In the genomic region with DNA sequence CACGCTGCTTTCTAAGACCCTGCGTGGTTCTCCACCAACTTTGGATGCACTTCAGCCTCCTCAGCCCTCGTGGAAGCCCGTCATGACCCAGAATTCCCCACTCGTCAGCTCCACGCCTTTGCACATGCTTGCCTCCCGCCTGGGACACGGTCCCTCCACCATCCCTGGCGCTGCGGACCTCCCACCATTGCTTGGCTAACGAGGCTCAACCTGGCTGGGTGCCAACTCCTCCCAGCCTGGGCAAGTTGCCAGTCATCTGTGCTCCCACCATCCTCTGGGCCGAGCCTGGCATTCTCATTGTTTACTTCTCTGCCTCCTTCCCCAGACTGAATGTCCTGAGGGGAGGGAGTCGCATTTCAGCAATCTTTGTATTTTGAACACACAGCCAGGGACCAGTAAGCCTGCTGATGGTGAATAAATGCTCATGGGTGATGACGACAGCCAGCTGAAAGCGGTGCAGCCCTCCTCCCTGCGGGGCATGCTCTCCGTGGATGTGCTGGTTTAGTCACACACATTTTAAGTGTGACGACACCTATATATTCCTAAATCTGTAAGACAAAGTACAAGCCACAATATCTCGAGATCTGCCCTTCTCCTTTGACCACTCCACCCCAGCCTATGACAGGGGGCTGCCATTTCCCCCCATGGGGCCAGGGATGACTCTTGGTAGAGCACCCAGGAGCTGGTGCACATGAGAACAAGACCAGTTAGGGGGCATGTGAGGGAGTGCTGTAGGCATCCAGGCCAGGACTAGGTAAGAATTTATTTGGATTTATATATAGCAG, we compare ENCODE assay signal across 8 cellular contexts. TPM values are rescaled to one million over a fixed set of nuclear protein-coding genes. Genes with fewer than 3 reads are reported as not detected.
A peak's percentile ranks its signal among the peaks of the same experiment; 100 is the strongest.
DNase-seq lines count a peak whose midpoint lies in the region; ATAC-seq, FAIRE-seq and TF ChIP-seq lines count a peak whose summit lies in the region.

No MANE protein-coding gene starts in this region.

- TF ChIP-seq CTCF in A549 (IDR thresholded peaks at IDR 0.05): no peak
- no peak for TF ChIP-seq CTCF in VCaP (conservative IDR thresholded peaks at IDR 0.05)

- no peak overlapping the region for H2BK5ac ChIP-seq in trophoblast cell (ENCODE audit: low read depth, low read length, poor library complexity)

- no peak overlapping the region for H3K9ac ChIP-seq in trophoblast cell (ENCODE audit: low read length)

- no peaks in the 10 kb centered on the region for H3K79me1 ChIP-seq in trophoblast cell (ENCODE audit: low read length)

- CTCF ChIA-PET in A549 (lab: Yijun Ruan, JAX): interaction anchor here (0.6 to 2.7 kb wide), 5 partner anchors 26 to 155 kb away, joined by 3 to 17 read pairs (median 5); no protein-coding TSS in a partner anchor

- H4K8ac ChIP-seq in trophoblast cell (ENCODE audit: low read depth, low read length): no peak overlapping the region

- no peak for TF ChIP-seq POLR2A in A549 (IDR thresholded peaks at IDR 0.05; ENCODE audit: low read length)

- FAIRE-seq in A549 (lab: Jason Lieb, UNC): no peak

- no peak overlapping the region for H2BK120ac ChIP-seq in trophoblast cell (ENCODE audit: insufficient read depth, low read length, poor library complexity)

- H3K23ac ChIP-seq in trophoblast cell (ENCODE audit: low read length): no peak overlapping the region

- H3K4me1 ChIP-seq in A549: peaks cover 43% of the 10 kb centered on the region
- peaks cover 3 to 10% of the 10 kb centered on the region in 2 experiments for H3K4me1 ChIP-seq in trophoblast cell (ENCODE audit: control insufficient read depth in 1 of 2, insufficient read depth in 2 of 2, low read length in 2 of 2)

- H3K4me2 ChIP-seq in A549: peak overlapping the region; percentile 78
- no peak overlapping the region for H3K4me2 ChIP-seq in trophoblast cell (ENCODE audit: low read length)

- DNase-seq in A549 (ENCODE audit: low read depth in 1 of 2, low spot score in 1 of 2): peak; percentile 69 to 90
- peak; percentile 96 for DNase-seq in NCI-H1694 treated with DMSO at 0.1 percent for 48 hours (lab: John Stamatoyannopoulos, UW)
- peak; percentile 82 for DNase-seq in foreskin melanocyte
- peak; percentile 47 to 75 for DNase-seq in trophoblast cell
- no peak for DNase-seq in OCI-M2 (lab: John Stamatoyannopoulos, UW; ENCODE audit: unreplicated experiment)

- ATAC-seq in A549 (peak; percentile 83 to 89), GM18511 (IDR thresholded peaks at IDR 0.05; ENCODE audit: unreplicated experiment) (peak; percentile 54), HG02885 (IDR thresholded peaks at IDR 0.05; ENCODE audit: poor library complexity, unreplicated experiment) (peak; percentile 55)

- H4K91ac ChIP-seq in trophoblast cell (ENCODE audit: low read depth, low read length): no peak overlapping the region

- no peak overlapping the region for H3K4ac ChIP-seq in trophoblast cell (ENCODE audit: low read depth, low read length)

- H2AK5ac ChIP-seq in trophoblast cell (ENCODE audit: low read length): no peak overlapping the region

- no peak; a peak in 1 of 5 replicates for TF ChIP-seq RAD21 in A549 (conservative IDR thresholded peaks at IDR 0.05 in 1 of 2, IDR thresholded peaks at IDR 0.05 in 1 of 2)

- no peak overlapping the region for H3K14ac ChIP-seq in trophoblast cell (ENCODE audit: low read length)

- no peaks in the 10 kb centered on the region for H3K79me2 ChIP-seq in trophoblast cell (ENCODE audit: control insufficient read depth, insufficient read depth, low read length, poor library complexity)

- 5% methylated on average over 18 of the region's 19 CpGs for WGBS in A549 (ENCODE audit: missing lambda C conversion rate)
- no CpG with 5 or more reads among the region's 19 CpGs for WGBS in trophoblast cell (ENCODE audit: extremely low coverage, insufficient coverage, insufficient read length)

- no peak overlapping the region for H3K18ac ChIP-seq in trophoblast cell (ENCODE audit: low read length)

- POLR2A ChIA-PET in A549 (lab: Yijun Ruan, JAX): no interaction called here

- no peaks in the 10 kb centered on the region for H3K27me3 ChIP-seq in trophoblast cell (ENCODE audit: insufficient read depth, low read length)

- no peak overlapping the region for H4K12ac ChIP-seq in trophoblast cell (ENCODE audit: low read depth, low read length)

- H3K4me3 ChIP-seq in A549 (peak overlapping the region; percentile 18; the same call in 2 of the 3 replicates), trophoblast cell (ENCODE audit: low read depth, low read length) (no peak overlapping the region)

- TF ChIP-seq EP300 in A549 (IDR thresholded peaks at IDR 0.05): no peak; a peak in 1 of 5 replicates

- no peak overlapping the region for H2BK12ac ChIP-seq in trophoblast cell (ENCODE audit: low read length)

- peaks cover 0 to 1% of the 10 kb centered on the region in 2 experiments for H3K36me3 ChIP-seq in trophoblast cell (ENCODE audit: control insufficient read depth in 1 of 2, insufficient read depth in 2 of 2, low read length in 2 of 2)

- H2AFZ ChIP-seq in trophoblast cell (ENCODE audit: insufficient read depth, low read length, poor library complexity): no peak overlapping the region

- H3K27ac ChIP-seq in A549: peak overlapping the region; percentile 77 to 87
- H3K27ac ChIP-seq in VCaP: peak overlapping the region; percentile 48
- no peak overlapping the region for H3K27ac ChIP-seq in trophoblast cell (ENCODE audit: low read depth, low read length)

- H3K9me3 ChIP-seq in A549: no peaks in the 10 kb centered on the region
- no peaks in the 10 kb centered on the region for H3K9me3 ChIP-seq in trophoblast cell (ENCODE audit: insufficient read depth, low read depth, low read length)

TF ChIP-seq in A549, 52 proteins besides CTCF, POLR2A, EP300 and RAD21:
- TF ChIP-seq POLR2AphosphoS2 (conservative IDR thresholded peaks at IDR 0.05; ENCODE audit: low read length) (no peak), ATOH8 (CRISPR knock-in tag; IDR thresholded peaks at IDR 0.05; ENCODE audit: low read depth) (no peak), GATA3 (IDR thresholded peaks at IDR 0.05; ENCODE audit: borderline replicate concordance) (peak; percentile 74; the same call in 1 of the 2 replicates), NR3C1 (IDR thresholded peaks at IDR 0.05) (no peak), CEBPB (IDR thresholded peaks at IDR 0.05) (peak; percentile 16 to 55; a peak in 1 of 4 replicates), RARB (CRISPR knock-in tag; IDR thresholded peaks at IDR 0.05) (no peak; the same call in 1 of the 2 replicates), ZNF302 (CRISPR knock-in tag; IDR thresholded peaks at IDR 0.05) (no peak), SMC3 (IDR thresholded peaks at IDR 0.05) (peak; percentile 31; the same call in 1 of the 3 replicates), FOSL2 (IDR thresholded peaks at IDR 0.05) (no peak), FOSL2 (CRISPR knock-in tag; IDR thresholded peaks at IDR 0.05) (peak; percentile 24; the same call in 1 of the 2 replicates), SREBF2 (IDR thresholded peaks at IDR 0.05) (no peak), RFX5 (IDR thresholded peaks at IDR 0.05) (no peak), HOXA7 (CRISPR knock-in tag; IDR thresholded peaks at IDR 0.05) (no peak), KDM1A (IDR thresholded peaks at IDR 0.05; ENCODE audit: low read depth) (no peak), MAFK (IDR thresholded peaks at IDR 0.05; ENCODE audit: partially characterized antibody) (peak; percentile 11), HOXB5 (CRISPR knock-in tag; IDR thresholded peaks at IDR 0.05) (no peak), MAX (IDR thresholded peaks at IDR 0.05) (peak; percentile 92), CBX2 (IDR thresholded peaks at IDR 0.05; ENCODE audit: borderline replicate concordance, low read depth) (no peak), E2F6 (IDR thresholded peaks at IDR 0.05; ENCODE audit: borderline replicate concordance, low read depth) (peak; percentile 93)
- TF ChIP-seq, protein P1, sequence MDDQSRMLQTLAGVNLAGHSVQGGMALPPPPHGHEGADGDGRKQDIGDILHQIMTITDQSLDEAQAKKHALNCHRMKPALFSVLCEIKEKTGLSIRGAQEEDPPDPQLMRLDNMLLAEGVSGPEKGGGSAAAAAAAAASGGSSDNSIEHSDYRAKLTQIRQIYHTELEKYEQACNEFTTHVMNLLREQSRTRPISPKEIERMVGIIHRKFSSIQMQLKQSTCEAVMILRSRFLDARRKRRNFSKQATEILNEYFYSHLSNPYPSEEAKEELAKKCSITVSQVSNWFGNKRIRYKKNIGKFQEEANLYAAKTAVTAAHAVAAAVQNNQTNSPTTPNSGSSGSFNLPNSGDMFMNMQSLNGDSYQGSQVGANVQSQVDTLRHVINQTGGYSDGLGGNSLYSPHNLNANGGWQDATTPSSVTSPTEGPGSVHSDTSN (IDR thresholded peaks at IDR 0.05): peak; percentile 69
TF ChIP-seq in A549: peak in this region for 8.

RNA-seq across cellular contexts. Expression of gene ANKRD33B, which starts 37.6 kb away (rescaled TPM):
- polyA plus RNA-seq in A549 (2011; rRNA removed) (6.9 and 8.2 TPM in 2 replicates), A549 (2017; fragmentation: RNase III; extraction: RNeasy Plus Mini Kit Qiagen cat#74134 plus additional on column Dnase treatment) (4.0 to 7.1 TPM (median 4.4 TPM) in 3 replicates)
- 7.3 and 11.1 TPM in 2 replicates for polyA plus RNA-seq in A549 (2012; cell fraction: cytosol; rRNA removed)
- 24.2 and 33.7 TPM in 2 replicates for polyA plus RNA-seq in A549 (2012; cell fraction: nucleus; rRNA removed)
- 24.1 and 27.2 TPM in 2 replicates for polyA minus RNA-seq in A549 (2011; rRNA and poly(A)+ RNA removed)
- polyA plus RNA-seq in trophoblast cell (2013): 11.4 and 11.6 TPM in 2 replicates
